Comparison of ENCODE assay signal across 1 cellular context in the genomic region with DNA sequence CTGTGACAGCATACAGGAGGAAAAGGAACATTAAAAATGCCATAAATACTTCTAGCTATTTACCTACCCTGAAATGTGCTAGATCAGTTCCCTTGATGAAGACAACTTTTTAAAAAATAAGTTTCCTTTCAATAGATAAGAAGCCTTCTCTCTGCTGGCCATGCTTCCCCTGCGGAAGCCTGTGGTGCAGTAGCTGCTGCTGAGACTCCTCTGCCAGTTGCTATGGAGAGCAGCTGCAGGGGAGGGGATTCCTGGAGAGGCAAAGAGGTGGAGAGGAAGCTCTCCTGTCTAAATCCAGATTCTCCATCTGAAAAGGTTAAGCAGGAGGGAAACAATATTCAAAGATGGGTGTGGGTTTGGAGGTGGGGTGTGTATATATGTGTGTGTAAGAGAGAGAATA.
TF ChIP-seq lines count a peak whose summit lies in the region.

No MANE protein-coding gene starts in this region.

TF ChIP-seq in WTC11, 78 proteins besides CTCF, POLR2A, EP300 and RAD21 (continued from another document):
- TF ChIP-seq, protein P1, sequence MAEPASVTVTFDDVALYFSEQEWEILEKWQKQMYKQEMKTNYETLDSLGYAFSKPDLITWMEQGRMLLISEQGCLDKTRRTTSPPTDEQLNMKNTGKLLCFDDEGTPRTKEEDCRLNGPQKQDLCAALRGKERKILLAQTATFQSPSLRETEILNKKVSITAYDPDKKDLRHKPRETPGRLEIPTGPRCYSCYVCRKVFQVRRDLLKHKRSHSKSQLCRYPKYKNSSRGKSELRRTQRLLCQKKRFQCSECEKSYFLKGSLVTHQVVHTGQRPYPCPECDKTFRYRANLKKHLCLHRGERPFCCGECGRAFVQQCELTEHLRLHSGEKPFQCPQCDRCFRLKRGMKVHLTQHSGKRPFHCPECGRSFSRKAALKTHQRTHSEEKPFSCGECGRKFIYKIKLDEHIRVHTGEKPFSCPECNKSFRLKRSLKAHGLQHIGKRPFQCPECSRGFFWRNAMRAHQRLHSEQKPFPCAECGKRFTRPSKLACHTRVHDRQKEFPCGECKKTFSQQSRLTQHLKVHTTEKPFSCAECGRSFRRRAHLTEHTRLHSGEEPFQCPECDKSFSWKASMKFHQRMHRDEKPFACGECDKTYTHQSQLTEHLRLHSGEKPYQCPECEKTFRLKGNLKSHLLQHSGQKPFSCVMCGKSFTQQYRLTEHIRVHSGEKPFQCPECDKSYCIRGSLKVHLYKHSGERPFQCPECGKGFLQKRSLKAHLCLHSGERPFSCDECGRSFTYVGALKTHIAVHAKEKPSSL (CRISPR knock-in tag; conservative IDR thresholded peaks at IDR 0.05) = no peak
- TF ChIP-seq ZBTB43 (CRISPR knock-in tag; IDR thresholded peaks at IDR 0.05) (no peak), TP53 (CRISPR knock-in tag; IDR thresholded peaks at IDR 0.05) (no peak), CREM (CRISPR knock-in tag; IDR thresholded peaks at IDR 0.05) (no peak), GRHL2 (CRISPR knock-in tag; IDR thresholded peaks at IDR 0.05; ENCODE audit: insufficient replicate concordance, severe bottlenecking) (no peak), RORB (CRISPR knock-in tag; IDR thresholded peaks at IDR 0.05) (no peak), GTF2I (CRISPR knock-in tag; conservative IDR thresholded peaks at IDR 0.05) (no peak), FOXP1 (CRISPR knock-in tag; IDR thresholded peaks at IDR 0.05; ENCODE audit: borderline replicate concordance) (no peak), FOXJ3 (CRISPR knock-in tag; IDR thresholded peaks at IDR 0.05; ENCODE audit: borderline replicate concordance) (no peak), ZNF138 (CRISPR knock-in tag; conservative IDR thresholded peaks at IDR 0.05) (no peak), SMAD3 (CRISPR knock-in tag; IDR thresholded peaks at IDR 0.05; ENCODE audit: borderline replicate concordance) (no peak)
- TF ChIP-seq, protein P2, sequence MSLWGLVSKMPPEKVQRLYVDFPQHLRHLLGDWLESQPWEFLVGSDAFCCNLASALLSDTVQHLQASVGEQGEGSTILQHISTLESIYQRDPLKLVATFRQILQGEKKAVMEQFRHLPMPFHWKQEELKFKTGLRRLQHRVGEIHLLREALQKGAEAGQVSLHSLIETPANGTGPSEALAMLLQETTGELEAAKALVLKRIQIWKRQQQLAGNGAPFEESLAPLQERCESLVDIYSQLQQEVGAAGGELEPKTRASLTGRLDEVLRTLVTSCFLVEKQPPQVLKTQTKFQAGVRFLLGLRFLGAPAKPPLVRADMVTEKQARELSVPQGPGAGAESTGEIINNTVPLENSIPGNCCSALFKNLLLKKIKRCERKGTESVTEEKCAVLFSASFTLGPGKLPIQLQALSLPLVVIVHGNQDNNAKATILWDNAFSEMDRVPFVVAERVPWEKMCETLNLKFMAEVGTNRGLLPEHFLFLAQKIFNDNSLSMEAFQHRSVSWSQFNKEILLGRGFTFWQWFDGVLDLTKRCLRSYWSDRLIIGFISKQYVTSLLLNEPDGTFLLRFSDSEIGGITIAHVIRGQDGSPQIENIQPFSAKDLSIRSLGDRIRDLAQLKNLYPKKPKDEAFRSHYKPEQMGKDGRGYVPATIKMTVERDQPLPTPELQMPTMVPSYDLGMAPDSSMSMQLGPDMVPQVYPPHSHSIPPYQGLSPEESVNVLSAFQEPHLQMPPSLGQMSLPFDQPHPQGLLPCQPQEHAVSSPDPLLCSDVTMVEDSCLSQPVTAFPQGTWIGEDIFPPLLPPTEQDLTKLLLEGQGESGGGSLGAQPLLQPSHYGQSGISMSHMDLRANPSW (CRISPR knock-in tag; conservative IDR thresholded peaks at IDR 0.05; ENCODE audit: low read depth) = no peak
